ENCODE assay signal across 21 cellular contexts in the genomic region with DNA sequence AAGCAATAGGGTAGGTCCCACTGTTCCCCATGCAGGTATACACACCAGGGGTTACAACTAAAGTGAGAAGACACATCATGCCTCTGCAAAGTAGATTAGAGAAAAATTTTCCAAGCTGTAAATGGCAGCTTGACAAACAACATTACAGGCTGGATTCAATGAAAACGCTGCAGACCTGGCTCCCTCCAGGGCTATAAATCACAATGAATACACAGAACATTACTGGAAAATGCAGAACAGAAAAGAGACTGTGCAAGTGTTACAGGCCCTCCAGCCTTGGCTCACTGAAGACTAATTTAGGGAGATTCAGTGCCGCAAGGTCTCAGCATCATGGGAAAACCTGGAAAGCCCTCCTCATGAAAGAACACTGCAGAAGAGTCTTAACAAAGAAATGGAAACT.
"Had no signal": no experiment of that assay in that cellular context is flagged by ENCODE, and none has a peak within 500 bp of the region (broad histone marks: within the 10 kb centered on the region; RNA-seq: fewer than 3 reads in every experiment).

No MANE protein-coding gene starts in this region.

- DNase-seq: activated CD4-positive, alpha-beta T cell treated with anti-CD3 and anti-CD28 coated beads, Interleukin-2, amount 50 U/mL, for 4 hours; activated CD8-positive, alpha-beta memory T cell treated with anti-CD3 and anti-CD28 coated beads, Interleukin-2, amount 50 U/mL, for 48 hours; activated naive CD4-positive, alpha-beta T cell; activated T-cell treated with anti-CD3 and anti-CD28 coated beads, Interleukin-2, amount 50 U/mL, for 4 hours; brain microvascular endothelial cell; caudate nucleus; effector memory CD4-positive, alpha-beta T cell; foreskin keratinocyte; kidney; lower lobe of right lung; mesendoderm; naive B cell; posterior cingulate gyrus; right lobe of liver; stimulated activated CD4-positive, alpha-beta T cell treated with anti-CD3 and anti-CD28 coated beads, Interleukin-1b, Interleukin-23, amount 100 ng/mL, for 48 hours; substantia nigra had no signal

- H3K27ac Mint-ChIP-seq: activated naive CD8-positive, alpha-beta T cell; activated T-helper 2 cell treated with anti-CD3 and anti-CD28 coated beads, Interferon-gamma antibody, Interleukin-2, Interleukin-4, amounts not matched to agents 10 μg/mL and 5 μg/mL and 100 μg/mL, durations not matched to agents 14 hours and 24 hours and 36 hours; naive B cell; stimulated activated naive CD8-positive, alpha-beta T cell treated with anti-CD3 and anti-CD28 coated beads, Interleukin-15, Interleukin-2, amounts not matched to agents 100 ng/mL and 50 ng/mL, for 24 hours; WTC11 had no signal

- H3K4me3 Mint-ChIP-seq: activated naive CD8-positive, alpha-beta T cell; activated T-cell treated with anti-CD3 and anti-CD28 coated beads, Interleukin-2, amount 50 U/mL, for 4 hours; naive B cell; neural crest cell; stimulated activated naive CD8-positive, alpha-beta T cell treated with anti-CD3 and anti-CD28 coated beads, Interleukin-15, Interleukin-2, amounts not matched to agents 100 ng/mL and 50 ng/mL, for 24 hours; WTC11 had no signal

- H3K27me3 Mint-ChIP-seq: activated naive CD8-positive, alpha-beta T cell; naive B cell; stimulated activated naive CD8-positive, alpha-beta T cell treated with anti-CD3 and anti-CD28 coated beads, Interleukin-15, Interleukin-2, amounts not matched to agents 100 ng/mL and 50 ng/mL, for 24 hours had no signal

- H3K9me3 Mint-ChIP-seq: activated T-cell treated with anti-CD3 and anti-CD28 coated beads, Interleukin-2, amount 50 U/mL, for 4 hours; activated T-helper 2 cell treated with anti-CD3 and anti-CD28 coated beads, Interferon-gamma antibody, Interleukin-2, Interleukin-4, amounts not matched to agents 10 μg/mL and 5 μg/mL and 100 μg/mL, durations not matched to agents 14 hours and 24 hours and 36 hours; naive B cell; neural crest cell; stimulated activated naive CD8-positive, alpha-beta T cell treated with anti-CD3 and anti-CD28 coated beads, Interleukin-15, Interleukin-2, amounts not matched to agents 100 ng/mL and 50 ng/mL, for 24 hours; WTC11 had no signal

- H3K36me3 Mint-ChIP-seq: naive B cell, WTC11 had no signal

- H3K4me1 Mint-ChIP-seq: naive B cell, neural crest cell had no signal
